ENCODE assay signal across 19 cellular contexts in the genomic region with DNA sequence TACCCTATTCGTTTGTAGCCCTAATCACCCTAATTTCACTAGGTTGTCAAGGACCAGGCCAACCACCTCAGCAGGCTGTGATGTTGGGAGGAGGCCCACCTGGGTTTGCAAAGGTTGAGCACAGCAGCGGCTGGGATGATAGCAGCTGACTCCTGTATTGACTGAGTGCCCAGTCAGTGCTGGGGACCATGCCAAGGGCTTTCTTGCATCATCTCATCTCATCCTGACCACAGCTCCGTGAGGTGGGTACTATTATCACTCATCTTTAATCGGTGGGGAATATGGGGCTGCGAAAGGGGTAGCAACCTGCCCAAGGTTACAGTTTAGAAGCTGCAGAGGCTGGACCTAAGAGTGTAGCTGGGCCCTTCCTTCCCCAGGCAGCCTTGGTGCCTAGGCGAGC. TPM values are rescaled to one million over a fixed set of nuclear protein-coding genes. Genes with fewer than 3 reads are reported as not detected.
A peak's percentile ranks its signal among the peaks of the same experiment; 100 is the strongest.
DNase-seq lines count a peak whose midpoint lies in the region; ATAC-seq, FAIRE-seq and TF ChIP-seq lines count a peak whose summit lies in the region.
"Had no signal": no experiment of that assay in that cellular context is flagged by ENCODE, and none has a peak within 500 bp of the region (broad histone marks: within the 10 kb centered on the region; RNA-seq: fewer than 3 reads in every experiment).

No MANE protein-coding gene starts in this region.

- H4K91ac ChIP-seq in mesenchymal stem cell (ENCODE audit: low read length): no peak overlapping the region

- peak; percentile 14 for FAIRE-seq in GM19239 (lab: Jason Lieb, UNC)
- FAIRE-seq: GM12878 had no signal

- no peaks in the 10 kb centered on the region for H3K27me3 ChIP-seq in mesenchymal stem cell (ENCODE audit: control insufficient read depth in 1 of 2, insufficient read depth in 1 of 2, low read length in 2 of 2)
- no peaks in the 10 kb centered on the region for H3K27me3 ChIP-seq in sigmoid colon
- H3K27me3 ChIP-seq: BLaER1, neutrophil, suprapubic skin, uterus had no signal

- no peak overlapping the region for H3K18ac ChIP-seq in mesenchymal stem cell (ENCODE audit: low read depth in 1 of 2, low read length in 2 of 2)

- H3K4me3 ChIP-seq in mesenchymal stem cell (ENCODE audit: insufficient read depth in 1 of 2, low read depth in 1 of 2, low read length in 2 of 2) (no peak overlapping the region), sigmoid colon (no peak overlapping the region)
- H3K4me3 ChIP-seq: BLaER1, GM12878, suprapubic skin, uterus had no signal

- peaks cover 13% of the 10 kb centered on the region for H3K36me3 Mint-ChIP-seq in central memory CD8-positive, alpha-beta T cell (ENCODE audit: insufficient read depth)

- no peak overlapping the region for H3K4ac ChIP-seq in mesenchymal stem cell (ENCODE audit: low read depth in 1 of 2, low read length in 2 of 2)

- H2BK120ac ChIP-seq in mesenchymal stem cell (ENCODE audit: low read depth, low read length): no peak overlapping the region

- no peaks in the 10 kb centered on the region for H3K27me3 Mint-ChIP-seq in central memory CD8-positive, alpha-beta T cell
- H3K27me3 Mint-ChIP-seq: stimulated activated naive B cell treated with anti-CD40 and anti-IgM and Interleukin-4, amounts not matched to agents 10 μg/mL and 1 μg/mL and 100 μg/mL, for 72 hours had no signal

- no peaks in the 10 kb centered on the region for H3K9me3 ChIP-seq in mesenchymal stem cell (ENCODE audit: control insufficient read depth, low read length)
- H3K9me3 ChIP-seq in sigmoid colon: no peaks in the 10 kb centered on the region
- H3K9me3 ChIP-seq: BLaER1, neutrophil, suprapubic skin, uterus had no signal

- H3K14ac ChIP-seq in mesenchymal stem cell (ENCODE audit: low read length in 2 of 2): no peak overlapping the region

- no peak overlapping the region for H3K4me2 ChIP-seq in mesenchymal stem cell (ENCODE audit: low read length, poor library complexity, severe bottlenecking)

- no peak for TF ChIP-seq CTCF in sigmoid colon (IDR thresholded peaks at IDR 0.05)

- H2BK12ac ChIP-seq in mesenchymal stem cell (ENCODE audit: low read length in 2 of 2): peak overlapping the region in 1 of 2 experiments; percentile 6

- no peaks in the 10 kb centered on the region for H3K9me3 Mint-ChIP-seq in central memory CD8-positive, alpha-beta T cell
- H3K9me3 Mint-ChIP-seq: activated T-helper 1 cell treated with anti-CD3 and anti-CD28 coated beads, Interleukin-12 subunit alpha, Interleukin-12 subunit beta, Interleukin-2, Interleukin-4 antibody, amounts not matched to agents 30 ng/mL and 10 ng/mL and 1 ng/mL, durations not matched to agents 14 hours and 24 hours and 36 hours; stimulated activated naive B cell treated with anti-CD40 and anti-IgM and Interleukin-4, amounts not matched to agents 10 μg/mL and 1 μg/mL and 100 μg/mL, for 72 hours had no signal

- H2BK15ac ChIP-seq in mesenchymal stem cell (ENCODE audit: low read depth, poor library complexity, severe bottlenecking): no peak overlapping the region

- 98% methylated on average over 5 of the region's 6 CpGs for WGBS in mesenchymal stem cell
- 88 to 93% methylated on average over 6 of the region's 6 CpGs for WGBS in sigmoid colon, 2 donors

- ATAC-seq in central memory CD8-positive, alpha-beta T cell (replicated peaks; ENCODE audit: extremely low read depth, poor library complexity, severe bottlenecking): no peak
- no peak for ATAC-seq in HG03045 (IDR thresholded peaks at IDR 0.05; ENCODE audit: unreplicated experiment)
- no peak for ATAC-seq in esophagus mucosa
- ATAC-seq: GM12878; HCT116; stimulated activated naive B cell treated with anti-CD40 and anti-IgM and Interleukin-4, amounts not matched to agents 10 μg/mL and 1 μg/mL and 100 μg/mL, for 72 hours had no signal

- no peak overlapping the region for H3K4me3 Mint-ChIP-seq in central memory CD8-positive, alpha-beta T cell
- H3K4me3 Mint-ChIP-seq: activated T-helper 1 cell treated with anti-CD3 and anti-CD28 coated beads, Interleukin-12 subunit alpha, Interleukin-12 subunit beta, Interleukin-2, Interleukin-4 antibody, amounts not matched to agents 30 ng/mL and 10 ng/mL and 1 ng/mL, durations not matched to agents 14 hours and 24 hours and 36 hours; stimulated activated naive B cell treated with anti-CD40 and anti-IgM and Interleukin-4, amounts not matched to agents 10 μg/mL and 1 μg/mL and 100 μg/mL, for 72 hours had no signal

- H3K27ac ChIP-seq in mesenchymal stem cell (ENCODE audit: low read length, poor library complexity, severe bottlenecking) (no peak overlapping the region), sigmoid colon (no peak overlapping the region)
- H3K27ac ChIP-seq: BLaER1, neutrophil, suprapubic skin, uterus had no signal

- H2BK5ac ChIP-seq in mesenchymal stem cell (ENCODE audit: low read depth, low read length, poor library complexity, severe bottlenecking): no peak overlapping the region

- H3K4me1 ChIP-seq in mesenchymal stem cell (ENCODE audit: control insufficient read depth, insufficient read depth, low read depth, low read length) (peaks cover 7% of the 10 kb centered on the region), sigmoid colon (no peaks in the 10 kb centered on the region)
- H3K4me1 ChIP-seq: uterus had no signal

- H3K9ac ChIP-seq in mesenchymal stem cell (ENCODE audit: low read length): no peak overlapping the region
- H3K9ac ChIP-seq: BLaER1 had no signal

- H2AK5ac ChIP-seq in mesenchymal stem cell (ENCODE audit: low read length, severe bottlenecking): no peak overlapping the region

- TF ChIP-seq EP300 in sigmoid colon (IDR thresholded peaks at IDR 0.05): no peak

- peaks cover 7 to 20% of the 10 kb centered on the region in 2 experiments for H3K36me3 ChIP-seq in mesenchymal stem cell (ENCODE audit: control insufficient read depth in 1 of 2, insufficient read depth in 2 of 2, low read depth in 1 of 2, low read length in 2 of 2)
- peaks cover 0 to 23% (median 0%) of the 10 kb centered on the region in 4 donors for H3K36me3 ChIP-seq in sigmoid colon
- H3K36me3 ChIP-seq: uterus had no signal

- no peak for DNase-seq in GM19239 (ENCODE audit: insufficient read length, low spot score)
- DNase-seq in NCI-H2029 treated with DMSO at 0.1 percent for 48 hours (lab: John Stamatoyannopoulos, UW): peak; percentile 51
- no peak for DNase-seq in central memory CD8-positive, alpha-beta T cell (ENCODE audit: low spot score in 2 of 2)
- DNase-seq in mesenchymal stem cell: no peak
- DNase-seq in sigmoid colon: no peak
- no peak for DNase-seq in NK-92 (lab: John Stamatoyannopoulos, UW; ENCODE audit: unreplicated experiment)
- DNase-seq: activated naive CD4-positive, alpha-beta T cell treated with anti-CD3 and anti-CD28 coated beads, Interleukin-2, amount 50 U/mL, for 16 hours; glutamatergic neuron; stimulated activated CD4-positive, alpha-beta T cell treated with anti-CD3 and anti-CD28 coated beads, Interleukin-4, amount 100 ng/mL, for 24 hours; stimulated activated naive B cell treated with anti-CD40 and anti-IgM and Interleukin-4, amounts not matched to agents 10 μg/mL and 1 μg/mL and 100 μg/mL, for 72 hours; uterus had no signal

- H3K27ac Mint-ChIP-seq in central memory CD8-positive, alpha-beta T cell (ENCODE audit: low read depth): peak overlapping the region; percentile 22
- H3K27ac Mint-ChIP-seq: stimulated activated naive B cell treated with anti-CD40 and anti-IgM and Interleukin-4, amounts not matched to agents 10 μg/mL and 1 μg/mL and 100 μg/mL, for 72 hours had no signal

- intact Hi-C loops in sigmoid colon (cut with DNase I): no loop called here

- peak overlapping the region; percentile 36 for H4K8ac ChIP-seq in mesenchymal stem cell (ENCODE audit: low read length)

- H3K4me1 Mint-ChIP-seq in central memory CD8-positive, alpha-beta T cell: peaks cover 22% of the 10 kb centered on the region

- no peak overlapping the region for H3K23ac ChIP-seq in mesenchymal stem cell (ENCODE audit: low read length in 2 of 2)

- no peak for TF ChIP-seq POLR2A in sigmoid colon (IDR thresholded peaks at IDR 0.05)

- H3K79me1 ChIP-seq in mesenchymal stem cell (replicated peaks; ENCODE audit: low read length, poor library complexity, severe bottlenecking): peaks cover 17% of the 10 kb centered on the region

- no peak overlapping the region for H2AFZ ChIP-seq in mesenchymal stem cell (ENCODE audit: low read depth, low read length)

RNA-seq across cellular contexts. Expression of gene ATPAF2, which starts 11.7 kb away (rescaled TPM):
- 13.9 TPM for polyA plus RNA-seq in mesenchymal stem cell (2013, experiment 1 of 2)
- polyA plus RNA-seq in mesenchymal stem cell (2013, experiment 2 of 2): 12.1 TPM
- total RNA-seq in sigmoid colon (10 to 100 TPM; 10.3 to 28.8 (median 15.3) TPM), esophagus mucosa (24.2 TPM)
- 10 to 100 TPM; 17.4 to 28.1 (median 26.8) TPM for polyA plus RNA-seq in sigmoid colon

RNA-seq across cellular contexts. Expression of gene GID4, which starts 11.9 kb away (rescaled TPM):
- polyA plus RNA-seq in mesenchymal stem cell (2013, experiment 1 of 2): 7.1 TPM
- polyA plus RNA-seq in mesenchymal stem cell (2013, experiment 2 of 2): 7.2 TPM
- 10 to 100 TPM; 20.0 to 25.2 (median 23.9) TPM for total RNA-seq in sigmoid colon
- polyA plus RNA-seq in sigmoid colon: 1 to 10 TPM; 2.8 to 4.2 (median 3.8) TPM
- total RNA-seq in esophagus mucosa: 8.4 TPM

RNA-seq across cellular contexts. Expression of gene DRC3, which starts 54.6 kb away (rescaled TPM):
- 0.23 TPM for polyA plus RNA-seq in mesenchymal stem cell (2013, experiment 1 of 2)
- polyA plus RNA-seq in mesenchymal stem cell (2013, experiment 2 of 2): 0.25 TPM
- 1 to 10 TPM in 3 of 4 donors, under 1 TPM in 1; 0.36 to 6.1 (median 1.8) TPM for total RNA-seq in sigmoid colon
- polyA plus RNA-seq in sigmoid colon: under 1 TPM in 1 of 3 donors, not detected in 2; 0.83 TPM
- 0.56 TPM for total RNA-seq in esophagus mucosa
- total RNA-seq: activated T-helper 1 cell treated with anti-CD3 and anti-CD28 coated beads, Interleukin-12 subunit alpha, Interleukin-12 subunit beta, Interleukin-2, Interleukin-4 antibody, amounts not matched to agents 30 ng/mL and 10 ng/mL and 1 ng/mL, durations not matched to agents 14 hours and 24 hours and 36 hours had no signal

RNA-seq across cellular contexts. Expression of gene TOM1L2, which starts 55.1 kb away (rescaled TPM):
- 40.1 TPM for polyA plus RNA-seq in mesenchymal stem cell (2013, experiment 1 of 2)
- polyA plus RNA-seq in mesenchymal stem cell (2013, experiment 2 of 2): 35.1 TPM
- 100 to 1,000 TPM in 1 of 4 donors, 10 to 100 TPM in 3; 38.2 to 215 (median 66.2) TPM for total RNA-seq in sigmoid colon
- polyA plus RNA-seq in sigmoid colon: 10 to 100 TPM; 13.8 to 43.3 (median 29.6) TPM
- total RNA-seq in esophagus mucosa: 78.3 TPM
